9 cellular contexts compared by ENCODE assay signal in genomic region chr12:98042668-98043067, GRCh38.
"Had no signal": no experiment of that assay in that cellular context is flagged by ENCODE, and none has a peak within 500 bp of the region (broad histone marks: within the 10 kb centered on the region; RNA-seq: fewer than 3 reads in every experiment).

No MANE protein-coding gene starts in this region.

- H3K27ac ChIP-seq: GM23248 had no signal

- H3K4me2 ChIP-seq: GM23338 had no signal

- H3K9me3 ChIP-seq: HAP-1 had no signal

- H3K4me3 ChIP-seq: GM23248, GM23338, HAP-1 had no signal

- ATAC-seq: GM23338, HCT116 had no signal

- H3K36me3 ChIP-seq: HAP-1 had no signal

- DNase-seq: GM23248, GOT3, H7, H9, HCEC 1CT, HFFc6 had no signal

- H3K9ac ChIP-seq: GM23248 had no signal

- H3K4me1 ChIP-seq: HAP-1 had no signal

- H2AFZ ChIP-seq: GM23248, GM23338 had no signal
